8 cellular contexts compared by ENCODE assay signal in genomic region chr20:4813076-4813838, GRCh38. TPM values are rescaled to one million over a fixed set of nuclear protein-coding genes. Genes with fewer than 3 reads are reported as not detected.
A peak's percentile ranks its signal among the peaks of the same experiment; 100 is the strongest.
DNase-seq lines count a peak whose midpoint lies in the region; ATAC-seq lines count a peak whose summit lies in the region.

No MANE protein-coding gene starts in this region.

- ATAC-seq in CD4-positive, CD25-positive, alpha-beta regulatory T cell (ENCODE audit: low read depth in 2 of 2), result no peak
- peak; percentile 36 for ATAC-seq in GM21528 (IDR thresholded peaks at IDR 0.05; ENCODE audit: low FRiP score, unreplicated experiment)
- ATAC-seq in T-cell (replicated peaks in 1 of 4), result no peak
- peak; percentile 32 for ATAC-seq in esophagus mucosa
- ATAC-seq in GM18520 (IDR thresholded peaks at IDR 0.05; ENCODE audit: unreplicated experiment), result no peak
- ATAC-seq in GM21717 (IDR thresholded peaks at IDR 0.05; ENCODE audit: unreplicated experiment), result no peak

- H3K36me3 ChIP-seq in CD4-positive, CD25-positive, alpha-beta regulatory T cell (ENCODE audit: control insufficient read depth, insufficient read depth, low read length), result peaks cover 4% of the 10 kb centered on the region

- H3K4me1 ChIP-seq in CD4-positive, CD25-positive, alpha-beta regulatory T cell (ENCODE audit: control insufficient read depth, insufficient read depth, low read length, poor library complexity, severe bottlenecking), result peaks cover 70% of the 10 kb centered on the region

- H3K9me3 Mint-ChIP-seq in CD4-positive, CD25-positive, alpha-beta regulatory T cell, result no peaks in the 10 kb centered on the region
- H3K9me3 Mint-ChIP-seq in T-cell, result no peaks in the 10 kb centered on the region

- H3K9me3 ChIP-seq in CD4-positive, CD25-positive, alpha-beta regulatory T cell (ENCODE audit: control insufficient read depth in 2 of 2, low read length in 2 of 2), result no peaks in the 10 kb centered on the region

- H3K4me3 ChIP-seq in CD4-positive, CD25-positive, alpha-beta regulatory T cell (ENCODE audit: low read depth, low read length), result peak overlapping the region; percentile 80
- H3K4me3 ChIP-seq in skin epidermis, result peak overlapping the region in 2 of 7 experiments; percentile 3 to 27

- peak overlapping the region; percentile 96 for H3K27ac ChIP-seq in CD4-positive, CD25-positive, alpha-beta regulatory T cell (ENCODE audit: insufficient read depth, low read length, poor library complexity, severe bottlenecking)
- H3K27ac ChIP-seq in skin epidermis, result peak overlapping the region in 20 of 21 experiments; percentile 68 to 98 (median 86)

- CTCF ChIA-PET in T-cell (lab: Charles Lee), result interaction anchor here in 1 of 2 donors (0.6 to 1.1 kb wide), 4 partner anchors 29 to 313 kb away, joined by 3 to 4 read pairs (median 4); partner anchors contain the start of gene CDS2

- H3K36me3 Mint-ChIP-seq in CD4-positive, CD25-positive, alpha-beta regulatory T cell, result peaks cover 8% of the 10 kb centered on the region
- H3K36me3 Mint-ChIP-seq in T-cell, result peaks cover 19% of the 10 kb centered on the region

- H3K27ac Mint-ChIP-seq in CD4-positive, CD25-positive, alpha-beta regulatory T cell, result peak overlapping the region; percentile 98 to 99 (median 98)
- peak overlapping the region; percentile 97 to 98 for H3K27ac Mint-ChIP-seq in T-cell

- peak overlapping the region; percentile 86 to 99 (median 91) for H3K4me3 Mint-ChIP-seq in CD4-positive, CD25-positive, alpha-beta regulatory T cell
- H3K4me3 Mint-ChIP-seq in T-cell, result peak overlapping the region; percentile 81 to 87 (median 83)

- no peaks in the 10 kb centered on the region for H3K27me3 Mint-ChIP-seq in CD4-positive, CD25-positive, alpha-beta regulatory T cell
- H3K27me3 Mint-ChIP-seq in T-cell, result no peaks in the 10 kb centered on the region

- H3K27me3 ChIP-seq in CD4-positive, CD25-positive, alpha-beta regulatory T cell (ENCODE audit: control insufficient read depth, insufficient read depth, low read length), result no peaks in the 10 kb centered on the region

- DNase-seq in CD4-positive, CD25-positive, alpha-beta regulatory T cell, result peak in 1 of 3 donors; percentile 24
- DNase-seq in T-cell, result peak in 8 of 34 experiments; percentile 12 to 38 (median 20)
- DNase-seq in NK-92 (lab: John Stamatoyannopoulos, UW; ENCODE audit: unreplicated experiment), result no peak

- POLR2A ChIA-PET in T-cell (lab: Charles Lee), result interaction anchor here (0.6 to 1.8 kb wide), 6 partner anchors 13 to 901 kb away, joined by 3 to 13 read pairs (median 4); partner anchors contain the start of genes CDS2 (in 1 of the 2) and PCNA (in 1 of the 2)

- peaks cover 16 to 87% (median 59%) of the 10 kb centered on the region in 4 donors for H3K4me1 Mint-ChIP-seq in CD4-positive, CD25-positive, alpha-beta regulatory T cell
- H3K4me1 Mint-ChIP-seq in T-cell, result peaks cover 83 to 88% (median 86%) of the 10 kb centered on the region in 3 donors

RNA-seq across cellular contexts. Expression of gene RASSF2, which starts 10.2 kb away (rescaled TPM):
- 33.9 TPM for total RNA-seq in CD4-positive, CD25-positive, alpha-beta regulatory T cell
- 10 to 100 TPM; 20.9 to 33.0 (median 29.1) TPM for polyA plus RNA-seq in CD4-positive, CD25-positive, alpha-beta regulatory T cell
- total RNA-seq in T-cell (10 to 100 TPM; 24.6 to 38.4 (median 27.5) TPM), esophagus mucosa (1.6 TPM)

Comparison
In these comparisons a context has a peak if more than half of its experiments do, and no peak if none do; other contexts are left out.
1. ATAC-seq: peak in GM21528 (single experiment) and esophagus mucosa (single experiment); none in CD4-positive, CD25-positive, alpha-beta regulatory T cell (0 of 2), T-cell (0 of 4), GM18520 (single experiment) and GM21717 (single experiment).